In the genomic region with DNA sequence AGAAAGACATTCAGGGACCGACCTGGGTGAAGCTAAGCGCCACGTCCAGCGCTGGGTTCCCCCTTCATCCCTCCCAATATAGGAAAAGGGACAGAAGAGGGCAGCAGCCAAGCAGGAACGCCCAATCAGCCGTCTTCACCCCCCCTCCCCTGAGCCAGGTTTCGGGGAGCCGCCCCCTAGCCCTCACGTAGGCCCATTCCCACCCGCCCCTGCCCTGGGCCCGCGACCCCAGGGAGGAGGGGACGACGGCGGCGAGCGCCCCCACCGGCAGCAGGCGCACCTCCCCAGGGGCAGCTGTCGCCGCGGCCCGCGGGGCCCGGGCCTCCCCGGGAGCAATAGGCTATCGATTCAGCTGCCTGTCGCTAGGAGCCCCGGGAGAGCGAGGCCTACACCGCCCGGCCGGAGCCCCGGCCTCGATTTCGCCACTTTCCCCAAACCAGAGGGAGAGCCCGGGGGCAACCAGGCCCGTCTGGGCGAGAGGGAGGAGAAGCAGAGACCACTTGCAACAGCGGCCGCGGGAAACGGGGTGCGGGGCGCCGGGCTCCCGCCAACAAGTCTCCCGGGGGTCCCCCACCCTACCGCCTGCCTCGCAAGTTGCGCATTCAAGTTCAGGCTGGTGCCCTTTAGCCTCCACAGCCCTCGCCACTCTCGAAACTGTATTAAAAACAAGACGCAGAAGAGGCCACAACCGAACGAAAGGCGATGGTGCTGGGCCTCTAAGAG, we compare ENCODE assay signal across 1 cellular context.
TF ChIP-seq lines count a peak whose summit lies in the region.

No MANE protein-coding gene starts in this region.

TF ChIP-seq in GM12878, 131 proteins besides CTCF, POLR2A, EP300 and RAD21 (continued from another document):
- TF ChIP-seq MEF2A (IDR thresholded peaks at IDR 0.05; ENCODE audit: insufficient read depth, low read depth, low read length) (0 out of 2 replicates have a peak, but pooled peaks have one; percentile 53), SREBF1 (IDR thresholded peaks at IDR 0.05; ENCODE audit: low read length) (no peak), NR2C1 (IDR thresholded peaks at IDR 0.05) (peak; percentile 52; the same call in 1 of the 2 replicates), FOXK2 (IDR thresholded peaks at IDR 0.05) (no peak), PAX8 (IDR thresholded peaks at IDR 0.05) (no peak), BMI1 (IDR thresholded peaks at IDR 0.05; ENCODE audit: borderline replicate concordance) (0 out of 2 replicates have a peak, but pooled peaks have one; percentile 25), GABPA (IDR thresholded peaks at IDR 0.05; ENCODE audit: low read depth) (no peak), ETV6 (conservative IDR thresholded peaks at IDR 0.05 in 1 of 2, IDR thresholded peaks at IDR 0.05 in 1 of 2; ENCODE audit: borderline replicate concordance in 1 of 2, low read depth in 1 of 2) (no peak), RBBP5 (conservative IDR thresholded peaks at IDR 0.05) (no peak), SMARCA5 (IDR thresholded peaks at IDR 0.05) (peak; percentile 91; the same call in 1 of the 2 replicates), CHD1 (IDR thresholded peaks at IDR 0.05; ENCODE audit: low read depth, low read length) (no peak), NR2F1 (conservative IDR thresholded peaks at IDR 0.05) (peak; percentile 77; the same call in 1 of the 2 replicates), JUNB (IDR thresholded peaks at IDR 0.05) (no peak), EED (IDR thresholded peaks at IDR 0.05; ENCODE audit: low read depth) (0 out of 2 replicates have a peak, but pooled peaks have one; percentile 10), RB1 (IDR thresholded peaks at IDR 0.05; ENCODE audit: borderline replicate concordance) (peak; percentile 52; the same call in 1 of the 2 replicates), IKZF1 (conservative IDR thresholded peaks at IDR 0.05) (peak; percentile 77), ZNF207 (IDR thresholded peaks at IDR 0.05; ENCODE audit: borderline replicate concordance) (peak; percentile 76; the same call in 1 of the 2 replicates), HCFC1 (IDR thresholded peaks at IDR 0.05; ENCODE audit: low read length) (peak; percentile 58), CBX5 (IDR thresholded peaks at IDR 0.05; ENCODE audit: low read depth) (peak; percentile 81), NRF1 (conservative IDR thresholded peaks at IDR 0.05; ENCODE audit: low read depth, low read length) (no peak), KLF5 (IDR thresholded peaks at IDR 0.05; ENCODE audit: partially characterized antibody) (peak; percentile 57), DPF2 (IDR thresholded peaks at IDR 0.05) (peak; percentile 88), SUPT20H (IDR thresholded peaks at IDR 0.05; ENCODE audit: borderline replicate concordance, control insufficient read depth, low read depth, low read length) (no peak), TCF12 (IDR thresholded peaks at IDR 0.05; ENCODE audit: low read depth, low read length) (peak; percentile 90)
- TF ChIP-seq, protein P1, sequence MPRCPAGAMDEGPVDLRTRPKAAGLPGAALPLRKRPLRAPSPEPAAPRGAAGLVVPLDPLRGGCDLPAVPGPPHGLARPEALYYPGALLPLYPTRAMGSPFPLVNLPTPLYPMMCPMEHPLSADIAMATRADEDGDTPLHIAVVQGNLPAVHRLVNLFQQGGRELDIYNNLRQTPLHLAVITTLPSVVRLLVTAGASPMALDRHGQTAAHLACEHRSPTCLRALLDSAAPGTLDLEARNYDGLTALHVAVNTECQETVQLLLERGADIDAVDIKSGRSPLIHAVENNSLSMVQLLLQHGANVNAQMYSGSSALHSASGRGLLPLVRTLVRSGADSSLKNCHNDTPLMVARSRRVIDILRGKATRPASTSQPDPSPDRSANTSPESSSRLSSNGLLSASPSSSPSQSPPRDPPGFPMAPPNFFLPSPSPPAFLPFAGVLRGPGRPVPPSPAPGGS (IDR thresholded peaks at IDR 0.05; ENCODE audit: borderline replicate concordance, insufficient read depth, low read depth, low read length, poor library complexity, severe bottlenecking): no peak
- TF ChIP-seq, protein P2, sequence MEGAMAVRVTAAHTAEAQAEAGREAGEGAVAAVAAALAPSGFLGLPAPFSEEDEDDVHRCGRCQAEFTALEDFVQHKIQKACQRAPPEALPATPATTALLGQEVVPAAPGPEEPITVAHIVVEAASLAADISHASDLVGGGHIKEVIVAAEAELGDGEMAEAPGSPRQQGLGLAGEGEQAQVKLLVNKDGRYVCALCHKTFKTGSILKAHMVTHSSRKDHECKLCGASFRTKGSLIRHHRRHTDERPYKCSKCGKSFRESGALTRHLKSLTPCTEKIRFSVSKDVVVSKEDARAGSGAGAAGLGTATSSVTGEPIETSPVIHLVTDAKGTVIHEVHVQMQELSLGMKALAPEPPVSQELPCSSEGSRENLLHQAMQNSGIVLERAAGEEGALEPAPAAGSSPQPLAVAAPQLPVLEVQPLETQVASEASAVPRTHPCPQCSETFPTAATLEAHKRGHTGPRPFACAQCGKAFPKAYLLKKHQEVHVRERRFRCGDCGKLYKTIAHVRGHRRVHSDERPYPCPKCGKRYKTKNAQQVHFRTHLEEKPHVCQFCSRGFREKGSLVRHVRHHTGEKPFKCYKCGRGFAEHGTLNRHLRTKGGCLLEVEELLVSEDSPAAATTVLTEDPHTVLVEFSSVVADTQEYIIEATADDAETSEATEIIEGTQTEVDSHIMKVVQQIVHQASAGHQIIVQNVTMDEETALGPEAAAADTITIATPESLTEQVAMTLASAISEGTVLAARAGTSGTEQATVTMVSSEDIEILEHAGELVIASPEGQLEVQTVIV (IDR thresholded peaks at IDR 0.05; ENCODE audit: borderline replicate concordance, partially characterized antibody): no peak
- TF ChIP-seq, protein P3, sequence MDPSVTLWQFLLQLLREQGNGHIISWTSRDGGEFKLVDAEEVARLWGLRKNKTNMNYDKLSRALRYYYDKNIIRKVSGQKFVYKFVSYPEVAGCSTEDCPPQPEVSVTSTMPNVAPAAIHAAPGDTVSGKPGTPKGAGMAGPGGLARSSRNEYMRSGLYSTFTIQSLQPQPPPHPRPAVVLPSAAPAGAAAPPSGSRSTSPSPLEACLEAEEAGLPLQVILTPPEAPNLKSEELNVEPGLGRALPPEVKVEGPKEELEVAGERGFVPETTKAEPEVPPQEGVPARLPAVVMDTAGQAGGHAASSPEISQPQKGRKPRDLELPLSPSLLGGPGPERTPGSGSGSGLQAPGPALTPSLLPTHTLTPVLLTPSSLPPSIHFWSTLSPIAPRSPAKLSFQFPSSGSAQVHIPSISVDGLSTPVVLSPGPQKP (IDR thresholded peaks at IDR 0.05; ENCODE audit: low read depth, low read length): no peak
- TF ChIP-seq, protein P4, sequence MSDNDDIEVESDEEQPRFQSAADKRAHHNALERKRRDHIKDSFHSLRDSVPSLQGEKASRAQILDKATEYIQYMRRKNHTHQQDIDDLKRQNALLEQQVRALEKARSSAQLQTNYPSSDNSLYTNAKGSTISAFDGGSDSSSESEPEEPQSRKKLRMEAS (IDR thresholded peaks at IDR 0.05; ENCODE audit: low read depth, low read length): peak; percentile 31; the same call in 1 of the 2 replicates
- TF ChIP-seq, protein P5, sequence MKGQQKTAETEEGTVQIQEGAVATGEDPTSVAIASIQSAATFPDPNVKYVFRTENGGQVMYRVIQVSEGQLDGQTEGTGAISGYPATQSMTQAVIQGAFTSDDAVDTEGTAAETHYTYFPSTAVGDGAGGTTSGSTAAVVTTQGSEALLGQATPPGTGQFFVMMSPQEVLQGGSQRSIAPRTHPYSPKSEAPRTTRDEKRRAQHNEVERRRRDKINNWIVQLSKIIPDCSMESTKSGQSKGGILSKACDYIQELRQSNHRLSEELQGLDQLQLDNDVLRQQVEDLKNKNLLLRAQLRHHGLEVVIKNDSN (IDR thresholded peaks at IDR 0.05; ENCODE audit: borderline replicate concordance, extremely low read length, insufficient read depth, low read depth, low read length): no peak
TF ChIP-seq in GM12878: peak in this region for 49.
